In the genomic region with DNA sequence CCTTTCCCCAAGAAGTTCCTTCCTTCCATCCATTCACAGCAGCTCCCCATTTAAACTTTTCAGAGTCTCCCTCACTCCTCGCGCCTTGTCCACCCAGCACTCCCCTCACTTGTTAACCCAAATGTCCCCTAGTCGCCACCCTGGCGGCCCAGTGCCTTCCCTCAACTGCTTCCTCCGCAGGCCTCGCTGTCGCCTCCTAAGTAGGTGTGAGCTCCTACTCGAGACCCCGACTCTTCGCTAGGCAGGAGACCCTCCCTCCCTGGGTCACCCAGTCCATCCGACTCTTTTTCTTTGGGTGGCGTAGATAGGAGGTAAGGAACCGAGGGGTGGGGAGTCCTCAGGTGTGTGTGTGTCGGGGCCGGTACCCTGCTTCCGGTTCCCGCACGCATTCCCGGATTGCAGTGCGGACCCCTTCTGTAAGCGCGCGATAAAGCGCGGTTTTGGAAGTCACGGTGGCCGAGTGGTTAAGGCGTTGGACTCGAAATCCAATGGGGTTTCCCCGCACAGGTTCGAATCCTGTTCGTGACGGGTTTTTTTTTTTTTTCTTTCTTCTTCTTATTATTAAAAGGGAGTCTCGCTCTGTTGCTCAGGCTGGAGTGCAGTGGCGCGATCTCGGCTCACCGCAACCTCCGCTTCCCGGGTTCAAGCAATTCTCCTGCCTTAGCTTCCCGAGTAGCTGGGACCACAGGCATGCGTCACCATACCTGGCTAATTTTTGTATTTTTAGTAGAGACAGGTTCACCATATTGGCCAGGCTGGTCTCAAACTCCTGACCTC, we compare ENCODE assay signal across 1 cellular context.
TF ChIP-seq lines count a peak whose summit lies in the region.

No MANE protein-coding gene starts in this region.

TF ChIP-seq in HepG2, 621 proteins besides CTCF, POLR2A, EP300 and RAD21 (continued from another document):
- TF ChIP-seq, protein P1, sequence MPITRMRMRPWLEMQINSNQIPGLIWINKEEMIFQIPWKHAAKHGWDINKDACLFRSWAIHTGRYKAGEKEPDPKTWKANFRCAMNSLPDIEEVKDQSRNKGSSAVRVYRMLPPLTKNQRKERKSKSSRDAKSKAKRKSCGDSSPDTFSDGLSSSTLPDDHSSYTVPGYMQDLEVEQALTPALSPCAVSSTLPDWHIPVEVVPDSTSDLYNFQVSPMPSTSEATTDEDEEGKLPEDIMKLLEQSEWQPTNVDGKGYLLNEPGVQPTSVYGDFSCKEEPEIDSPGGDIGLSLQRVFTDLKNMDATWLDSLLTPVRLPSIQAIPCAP (CRISPR knock-in tag; IDR thresholded peaks at IDR 0.05; ENCODE audit: low read depth) = peak; percentile 25; the same call in 1 of the 2 replicates
- TF ChIP-seq, protein P2, sequence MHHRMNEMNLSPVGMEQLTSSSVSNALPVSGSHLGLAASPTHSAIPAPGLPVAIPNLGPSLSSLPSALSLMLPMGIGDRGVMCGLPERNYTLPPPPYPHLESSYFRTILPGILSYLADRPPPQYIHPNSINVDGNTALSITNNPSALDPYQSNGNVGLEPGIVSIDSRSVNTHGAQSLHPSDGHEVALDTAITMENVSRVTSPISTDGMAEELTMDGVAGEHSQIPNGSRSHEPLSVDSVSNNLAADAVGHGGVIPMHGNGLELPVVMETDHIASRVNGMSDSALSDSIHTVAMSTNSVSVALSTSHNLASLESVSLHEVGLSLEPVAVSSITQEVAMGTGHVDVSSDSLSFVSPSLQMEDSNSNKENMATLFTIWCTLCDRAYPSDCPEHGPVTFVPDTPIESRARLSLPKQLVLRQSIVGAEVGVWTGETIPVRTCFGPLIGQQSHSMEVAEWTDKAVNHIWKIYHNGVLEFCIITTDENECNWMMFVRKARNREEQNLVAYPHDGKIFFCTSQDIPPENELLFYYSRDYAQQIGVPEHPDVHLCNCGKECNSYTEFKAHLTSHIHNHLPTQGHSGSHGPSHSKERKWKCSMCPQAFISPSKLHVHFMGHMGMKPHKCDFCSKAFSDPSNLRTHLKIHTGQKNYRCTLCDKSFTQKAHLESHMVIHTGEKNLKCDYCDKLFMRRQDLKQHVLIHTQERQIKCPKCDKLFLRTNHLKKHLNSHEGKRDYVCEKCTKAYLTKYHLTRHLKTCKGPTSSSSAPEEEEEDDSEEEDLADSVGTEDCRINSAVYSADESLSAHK (CRISPR knock-in tag; IDR thresholded peaks at IDR 0.05; ENCODE audit: borderline replicate concordance) = no peak
- TF ChIP-seq, protein P3, sequence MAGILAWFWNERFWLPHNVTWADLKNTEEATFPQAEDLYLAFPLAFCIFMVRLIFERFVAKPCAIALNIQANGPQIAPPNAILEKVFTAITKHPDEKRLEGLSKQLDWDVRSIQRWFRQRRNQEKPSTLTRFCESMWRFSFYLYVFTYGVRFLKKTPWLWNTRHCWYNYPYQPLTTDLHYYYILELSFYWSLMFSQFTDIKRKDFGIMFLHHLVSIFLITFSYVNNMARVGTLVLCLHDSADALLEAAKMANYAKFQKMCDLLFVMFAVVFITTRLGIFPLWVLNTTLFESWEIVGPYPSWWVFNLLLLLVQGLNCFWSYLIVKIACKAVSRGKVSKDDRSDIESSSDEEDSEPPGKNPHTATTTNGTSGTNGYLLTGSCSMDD (CRISPR knock-in tag; IDR thresholded peaks at IDR 0.05) = no peak
- TF ChIP-seq MBD4 (IDR thresholded peaks at IDR 0.05; ENCODE audit: borderline replicate concordance, low read length) = no peak
- TF ChIP-seq CC2D1A (CRISPR knock-in tag; IDR thresholded peaks at IDR 0.05) = 0 out of 2 replicates have a peak, but pooled peaks have one; percentile 22
- TF ChIP-seq, protein P4, sequence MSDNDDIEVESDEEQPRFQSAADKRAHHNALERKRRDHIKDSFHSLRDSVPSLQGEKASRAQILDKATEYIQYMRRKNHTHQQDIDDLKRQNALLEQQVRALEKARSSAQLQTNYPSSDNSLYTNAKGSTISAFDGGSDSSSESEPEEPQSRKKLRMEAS (IDR thresholded peaks at IDR 0.05) = peak; percentile 60
- TF ChIP-seq TOPORS (CRISPR knock-in tag; IDR thresholded peaks at IDR 0.05) = peak; percentile 69
- no peak for TF ChIP-seq SP5 (CRISPR knock-in tag; IDR thresholded peaks at IDR 0.05; ENCODE audit: borderline replicate concordance, low read depth)
- peak; percentile 65; the same call in 1 of the 2 replicates for TF ChIP-seq MIER3 (CRISPR knock-in tag; IDR thresholded peaks at IDR 0.05; ENCODE audit: borderline replicate concordance)
- no peak for TF ChIP-seq RCOR2 (CRISPR knock-in tag; IDR thresholded peaks at IDR 0.05)
- TF ChIP-seq BRD4 (CRISPR knock-in tag; IDR thresholded peaks at IDR 0.05) = 0 out of 2 replicates have a peak, but pooled peaks have one; percentile 21
- no peak for TF ChIP-seq RBM39 (IDR thresholded peaks at IDR 0.05; ENCODE audit: low read depth, low read length, poor library complexity, severe bottlenecking)
- TF ChIP-seq ZNF253 (CRISPR knock-in tag; IDR thresholded peaks at IDR 0.05; ENCODE audit: borderline replicate concordance) = 0 out of 2 replicates have a peak, but pooled peaks have one; percentile 22
- no peak for TF ChIP-seq ZNF333 (CRISPR knock-in tag; IDR thresholded peaks at IDR 0.05; ENCODE audit: borderline replicate concordance)
- peak; percentile 11; the same call in 1 of the 2 replicates for TF ChIP-seq ZNF773 (CRISPR knock-in tag; IDR thresholded peaks at IDR 0.05; ENCODE audit: borderline replicate concordance)
- TF ChIP-seq, protein P5, sequence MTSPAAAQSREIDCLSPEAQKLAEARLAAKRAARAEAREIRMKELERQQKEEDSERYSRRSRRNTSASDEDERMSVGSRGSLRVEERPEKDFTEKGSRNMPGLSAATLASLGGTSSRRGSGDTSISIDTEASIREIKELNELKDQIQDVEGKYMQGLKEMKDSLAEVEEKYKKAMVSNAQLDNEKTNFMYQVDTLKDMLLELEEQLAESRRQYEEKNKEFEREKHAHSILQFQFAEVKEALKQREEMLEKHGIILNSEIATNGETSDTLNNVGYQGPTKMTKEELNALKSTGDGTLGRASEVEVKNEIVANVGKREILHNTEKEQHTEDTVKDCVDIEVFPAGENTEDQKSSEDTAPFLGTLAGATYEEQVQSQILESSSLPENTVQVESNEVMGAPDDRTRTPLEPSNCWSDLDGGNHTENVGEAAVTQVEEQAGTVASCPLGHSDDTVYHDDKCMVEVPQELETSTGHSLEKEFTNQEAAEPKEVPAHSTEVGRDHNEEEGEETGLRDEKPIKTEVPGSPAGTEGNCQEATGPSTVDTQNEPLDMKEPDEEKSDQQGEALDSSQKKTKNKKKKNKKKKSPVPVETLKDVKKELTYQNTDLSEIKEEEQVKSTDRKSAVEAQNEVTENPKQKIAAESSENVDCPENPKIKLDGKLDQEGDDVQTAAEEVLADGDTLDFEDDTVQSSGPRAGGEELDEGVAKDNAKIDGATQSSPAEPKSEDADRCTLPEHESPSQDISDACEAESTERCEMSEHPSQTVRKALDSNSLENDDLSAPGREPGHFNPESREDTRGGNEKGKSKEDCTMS (CRISPR knock-in tag; conservative IDR thresholded peaks at IDR 0.05) = no peak
- peak; percentile 83 for TF ChIP-seq KMT2B (CRISPR knock-in tag; IDR thresholded peaks at IDR 0.05)
- TF ChIP-seq, protein P6, sequence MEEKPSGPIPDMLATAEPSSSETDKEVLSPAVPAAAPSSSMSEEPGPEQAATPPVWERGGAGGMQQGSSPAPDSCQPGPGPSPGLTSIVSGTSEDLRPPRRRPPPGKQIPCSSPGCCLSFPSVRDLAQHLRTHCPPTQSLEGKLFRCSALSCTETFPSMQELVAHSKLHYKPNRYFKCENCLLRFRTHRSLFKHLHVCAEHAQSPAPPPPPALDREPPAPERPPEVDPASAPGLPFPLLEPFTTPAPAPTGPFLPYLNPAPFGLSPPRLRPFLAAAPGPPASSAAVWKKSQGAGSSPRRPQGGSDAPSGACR (CRISPR knock-in tag; IDR thresholded peaks at IDR 0.05) = peak; percentile 65; the same call in 1 of the 2 replicates
- TF ChIP-seq PLRG1 (conservative IDR thresholded peaks at IDR 0.05) = no peak
- peak; percentile 27 for TF ChIP-seq MED8 (CRISPR knock-in tag; IDR thresholded peaks at IDR 0.05; ENCODE audit: insufficient replicate concordance)
- TF ChIP-seq CAMTA2 (CRISPR knock-in tag; IDR thresholded peaks at IDR 0.05; ENCODE audit: borderline replicate concordance) = no peak
TF ChIP-seq in HepG2: peak in this region for 226.
